In the genomic region with DNA sequence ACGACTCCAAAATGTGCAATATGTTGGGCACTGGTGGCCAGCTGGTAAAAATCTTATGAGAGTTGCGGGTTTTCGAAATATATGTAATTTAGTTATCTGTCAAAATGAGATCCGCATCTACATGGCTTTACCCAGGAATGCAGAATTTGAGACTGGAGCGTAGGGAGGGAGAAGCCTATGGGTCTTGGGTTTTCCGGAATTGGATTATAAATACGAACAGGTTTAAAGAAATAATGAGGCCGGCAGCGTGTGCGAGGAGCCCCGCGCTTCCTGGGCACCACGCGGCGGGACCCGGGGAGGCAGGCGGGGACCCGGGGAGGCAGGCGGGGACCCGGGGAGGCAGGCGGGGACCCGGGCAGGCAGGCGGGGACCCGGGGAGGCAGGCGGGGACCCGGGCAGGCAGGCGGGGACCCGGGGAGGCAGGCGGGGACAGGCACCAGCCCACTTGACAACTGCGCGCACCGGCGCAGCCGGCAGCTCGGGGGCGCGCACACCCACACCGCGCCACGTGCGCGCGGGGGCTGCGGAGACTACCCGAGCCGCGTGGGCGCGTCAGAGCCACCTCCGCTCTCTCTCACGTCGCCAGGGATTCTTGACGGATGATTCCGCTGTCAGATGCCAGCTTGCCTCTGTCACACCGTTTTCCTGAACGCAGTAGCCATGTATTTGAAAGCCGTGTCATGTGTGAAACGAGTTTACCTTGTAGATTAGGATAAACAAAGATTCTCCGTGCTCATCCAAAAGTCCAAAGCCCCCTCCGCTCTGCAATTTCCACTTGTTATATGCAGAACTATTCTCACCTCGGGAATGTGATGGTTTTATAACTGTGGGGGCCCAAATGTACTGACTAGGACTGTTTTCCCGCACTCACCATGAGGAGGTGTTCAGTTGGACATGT, we compare ENCODE assay signal across 8 cellular contexts. TPM values are rescaled to one million over a fixed set of nuclear protein-coding genes. Genes with fewer than 3 reads are reported as not detected.
A peak's percentile ranks its signal among the peaks of the same experiment; 100 is the strongest.
DNase-seq lines count a peak whose midpoint lies in the region; ATAC-seq, FAIRE-seq and TF ChIP-seq lines count a peak whose summit lies in the region.

No MANE protein-coding gene starts in this region.

- intact Hi-C loops in cardiac septum (cut with DNase I): loop anchor here (5.0 kb wide), 4 partner anchors 39 to 124 kb away; a partner anchor contains a TSS
- intact Hi-C loops in prostate gland (cut with DNase I): no loop called here

- H3K27me3 ChIP-seq in BE2C (no peaks in the 10 kb centered on the region), SJSA1 (replicated peaks) (no peaks in the 10 kb centered on the region), prostate gland (replicated peaks; ENCODE audit: insufficient read depth) (no peaks in the 10 kb centered on the region)

- no peaks in the 10 kb centered on the region for H3K9me3 ChIP-seq in BE2C
- H3K9me3 ChIP-seq in SJSA1 (replicated peaks): no peaks in the 10 kb centered on the region
- H3K9me3 ChIP-seq in prostate gland: no peaks in the 10 kb centered on the region

- no peaks in the 10 kb centered on the region for H3K9me3 Mint-ChIP-seq in activated naive CD4-positive, alpha-beta T cell treated with anti-CD3 and anti-CD28 coated beads, Interleukin-2, amount 50 U/mL, for 72 hours

- FAIRE-seq in GM19239 (lab: Jason Lieb, UNC): peak; percentile 56

- TF ChIP-seq CTCF in BE2C (IDR thresholded peaks at IDR 0.05; ENCODE audit: low read depth, low read length): no peak
- peak in 1 of 4 experiments; percentile 31 for TF ChIP-seq CTCF in prostate gland (IDR thresholded peaks at IDR 0.05)

- H3K4me1 ChIP-seq in BE2C: peaks cover 24% of the 10 kb centered on the region
- peaks cover 5% of the 10 kb centered on the region for H3K4me1 ChIP-seq in SJSA1 (replicated peaks)
- H3K4me1 ChIP-seq in prostate gland (replicated peaks): no peaks in the 10 kb centered on the region
- H3K4me1 ChIP-seq in urinary bladder (ENCODE audit: insufficient read depth): peaks cover 2% of the 10 kb centered on the region

- ATAC-seq in activated naive CD4-positive, alpha-beta T cell treated with anti-CD3 and anti-CD28 coated beads, Interleukin-2, amount 50 U/mL, for 72 hours: peak; percentile 82 to 87

- H3K36me3 ChIP-seq in BE2C: no peaks in the 10 kb centered on the region
- H3K36me3 ChIP-seq in SJSA1: no peaks in the 10 kb centered on the region
- H3K36me3 ChIP-seq in prostate gland: no peaks in the 10 kb centered on the region
- H3K36me3 ChIP-seq in urinary bladder (ENCODE audit: insufficient read depth): no peaks in the 10 kb centered on the region

- H3K27ac ChIP-seq in SJSA1: no peak overlapping the region
- H3K27ac ChIP-seq in prostate gland: no peak overlapping the region
- no peak overlapping the region for H3K27ac ChIP-seq in urinary bladder (ENCODE audit: low read depth)

- TF ChIP-seq POLR2A in prostate gland (IDR thresholded peaks at IDR 0.05): no peak

- DNase-seq in BE2C (peak; percentile 69), GM19239 (ENCODE audit: insufficient read length, low spot score) (peak; percentile 42), HUDEP-2 (lab: John Stamatoyannopoulos, UW; ENCODE audit: unreplicated experiment in 76 of 76) (peak in 54 of 76 experiments; percentile 2 to 66 (median 34)), SJSA1 (ENCODE audit: low read depth in 1 of 2, low spot score in 2 of 2) (peak; percentile 37 to 44), cardiac septum (ENCODE audit: low spot score) (peak; percentile 83), prostate gland (ENCODE audit: low spot score) (peak; percentile 8)
- peak; percentile 41 to 58 for DNase-seq in activated naive CD4-positive, alpha-beta T cell treated with anti-CD3 and anti-CD28 coated beads, Interleukin-2, amount 50 U/mL, for 72 hours (ENCODE audit: low spot score in 2 of 2)

- H3K4me3 ChIP-seq in BE2C (ENCODE audit: low read depth, low read length) (peak overlapping the region; percentile 76), SJSA1 (peak overlapping the region; percentile 45), prostate gland (peak overlapping the region; percentile 31 to 41), urinary bladder (ENCODE audit: low read depth, low read length) (peak overlapping the region; percentile 45)

- WGBS in prostate gland: 6% methylated on average over 32 of the region's 62 CpGs
- WGBS in urinary bladder: 5% methylated on average over 62 of the region's 62 CpGs

- H3K36me3 Mint-ChIP-seq in activated naive CD4-positive, alpha-beta T cell treated with anti-CD3 and anti-CD28 coated beads, Interleukin-2, amount 50 U/mL, for 72 hours: no peaks in the 10 kb centered on the region

- H3K27ac Mint-ChIP-seq in activated naive CD4-positive, alpha-beta T cell treated with anti-CD3 and anti-CD28 coated beads, Interleukin-2, amount 50 U/mL, for 72 hours: peak overlapping the region in 1 of 2 donors; percentile 13

RNA-seq across cellular contexts. Expression of a gene that starts 54.3 kb away (rescaled TPM):
- polyA plus RNA-seq in BE2C (2012; ENCODE audit: insufficient read depth, insufficient read length, low read depth): 256 TPM
- 411 and 566 TPM in 2 replicates for total RNA-seq in SJSA1 (2014; rRNA removed; shearing (Covaris generic))
- 100 to 1,000 TPM; 304 to 406 TPM for total RNA-seq in activated naive CD4-positive, alpha-beta T cell treated with anti-CD3 and anti-CD28 coated beads, Interleukin-2, amount 50 U/mL, for 72 hours
- total RNA-seq in cardiac septum (192 TPM), prostate gland (100 to 1,000 TPM; 302 to 350 TPM), urinary bladder (440 TPM)
- 200 TPM for polyA plus RNA-seq in urinary bladder

Comparison
In these comparisons a context has a peak if more than half of its experiments do, and no peak if none do; other contexts are left out.
1. DNase-seq: peak in every context shown above with its lines; median percentile 83 in cardiac septum; 69 in BE2C; 50 in activated naive CD4-positive, alpha-beta T cell treated with anti-CD3 and anti-CD28 coated beads, Interleukin-2, amount 50 U/mL, for 72 hours; 42 in GM19239; 40 in SJSA1; 34 in HUDEP-2; 8 in prostate gland.